Comparison of ENCODE assay signal across 1 cellular context in genomic region chr1:63746129-63746864, GRCh38.
TF ChIP-seq lines count a peak whose summit lies in the region.

No MANE protein-coding gene starts in this region.

TF ChIP-seq in HEK293, 187 proteins besides CTCF, POLR2A, EP300 and RAD21 (continued from another document and continues in another):
- TF ChIP-seq ZNF449 (tag by site-specific recombination; IDR thresholded peaks at IDR 0.05) (no peak), ZEB2 (tag by site-specific recombination; IDR thresholded peaks at IDR 0.05) (peak; percentile 85), ZFP69B (tag by site-specific recombination; IDR thresholded peaks at IDR 0.05) (peak; percentile 47; the same call in 1 of the 2 replicates), ZNF24 (tag by site-specific recombination; IDR thresholded peaks at IDR 0.05) (peak; percentile 94), ZNF26 (tag by site-specific recombination; IDR thresholded peaks at IDR 0.05) (no peak), MZF1 (tag by site-specific recombination; IDR thresholded peaks at IDR 0.05; ENCODE audit: borderline replicate concordance) (peak; percentile 77), FEZF1 (tag by site-specific recombination; IDR thresholded peaks at IDR 0.05) (peak; percentile 63; the same call in 1 of the 2 replicates), ZNF777 (tag by site-specific recombination; IDR thresholded peaks at IDR 0.05; ENCODE audit: borderline replicate concordance) (no peak), ZXDB (tag by site-specific recombination; IDR thresholded peaks at IDR 0.05) (peak; percentile 21; the same call in 1 of the 2 replicates), ZNF776 (tag by site-specific recombination; IDR thresholded peaks at IDR 0.05; ENCODE audit: borderline replicate concordance) (no peak), ZNF585B (tag by site-specific recombination; IDR thresholded peaks at IDR 0.05) (no peak), HIC1 (tag by site-specific recombination; IDR thresholded peaks at IDR 0.05) (peak; percentile 93), ZNF501 (tag by site-specific recombination; IDR thresholded peaks at IDR 0.05) (peak; percentile 81), ZNF324 (tag by site-specific recombination; IDR thresholded peaks at IDR 0.05) (0 out of 2 replicates have a peak, but pooled peaks have one; percentile 19), ZNF366 (tag by site-specific recombination; conservative IDR thresholded peaks at IDR 0.05) (peak; percentile 73), ZNF394 (tag by site-specific recombination; IDR thresholded peaks at IDR 0.05; ENCODE audit: borderline replicate concordance) (peak; percentile 75), ZNF843 (tag by site-specific recombination; IDR thresholded peaks at IDR 0.05) (peak; percentile 71), PRDM10 (tag by site-specific recombination; IDR thresholded peaks at IDR 0.05) (peak; percentile 87), ZSCAN16 (tag by site-specific recombination; IDR thresholded peaks at IDR 0.05) (no peak), ZSCAN30 (tag by site-specific recombination; IDR thresholded peaks at IDR 0.05) (no peak), ZNF398 (tag by site-specific recombination; IDR thresholded peaks at IDR 0.05) (peak; percentile 79), ZFHX2 (tag by site-specific recombination; conservative IDR thresholded peaks at IDR 0.05) (peak; percentile 77), PRDM6 (tag by site-specific recombination; IDR thresholded peaks at IDR 0.05) (peak; percentile 60; the same call in 1 of the 2 replicates), GLIS2 (tag by site-specific recombination; IDR thresholded peaks at IDR 0.05) (peak; percentile 23; the same call in 1 of the 2 replicates), BCL11A (tag by site-specific recombination; IDR thresholded peaks at IDR 0.05; ENCODE audit: low read depth) (peak; percentile 68; the same call in 1 of the 2 replicates), ZBTB20 (tag by site-specific recombination; IDR thresholded peaks at IDR 0.05) (peak; percentile 84), ZNF2 (tag by site-specific recombination; IDR thresholded peaks at IDR 0.05) (peak; percentile 95), ZBTB17 (tag by site-specific recombination; IDR thresholded peaks at IDR 0.05) (peak; percentile 80), ZNF600 (tag by site-specific recombination; IDR thresholded peaks at IDR 0.05) (peak; percentile 99), PRDM1 (tag by site-specific recombination; IDR thresholded peaks at IDR 0.05) (peak; percentile 66), SP7 (tag by site-specific recombination; IDR thresholded peaks at IDR 0.05) (peak; percentile 91), ZIC2 (tag by site-specific recombination; IDR thresholded peaks at IDR 0.05) (0 out of 2 replicates have a peak, but pooled peaks have one; percentile 9), ZNF677 (tag by site-specific recombination; IDR thresholded peaks at IDR 0.05) (no peak), GLIS1 (tag by site-specific recombination; IDR thresholded peaks at IDR 0.05) (peak; percentile 89), INSM2 (tag by site-specific recombination; IDR thresholded peaks at IDR 0.05) (peak; percentile 98), ZNF692 (tag by site-specific recombination; IDR thresholded peaks at IDR 0.05) (peak; percentile 69), ZBTB48 (tag by site-specific recombination; IDR thresholded peaks at IDR 0.05) (peak; percentile 68; the same call in 1 of the 2 replicates), ZNF660 (tag by site-specific recombination; IDR thresholded peaks at IDR 0.05) (peak; percentile 48; the same call in 1 of the 2 replicates), WT1 (tag by site-specific recombination; IDR thresholded peaks at IDR 0.05) (peak; percentile 78), IKZF3 (tag by site-specific recombination; IDR thresholded peaks at IDR 0.05) (peak; percentile 94), PRDM4 (tag by site-specific recombination; IDR thresholded peaks at IDR 0.05) (peak; percentile 70; the same call in 1 of the 2 replicates), ZNF629 (tag by site-specific recombination; IDR thresholded peaks at IDR 0.05) (peak; percentile 84; the same call in 1 of the 2 replicates)
